In the genomic region with DNA sequence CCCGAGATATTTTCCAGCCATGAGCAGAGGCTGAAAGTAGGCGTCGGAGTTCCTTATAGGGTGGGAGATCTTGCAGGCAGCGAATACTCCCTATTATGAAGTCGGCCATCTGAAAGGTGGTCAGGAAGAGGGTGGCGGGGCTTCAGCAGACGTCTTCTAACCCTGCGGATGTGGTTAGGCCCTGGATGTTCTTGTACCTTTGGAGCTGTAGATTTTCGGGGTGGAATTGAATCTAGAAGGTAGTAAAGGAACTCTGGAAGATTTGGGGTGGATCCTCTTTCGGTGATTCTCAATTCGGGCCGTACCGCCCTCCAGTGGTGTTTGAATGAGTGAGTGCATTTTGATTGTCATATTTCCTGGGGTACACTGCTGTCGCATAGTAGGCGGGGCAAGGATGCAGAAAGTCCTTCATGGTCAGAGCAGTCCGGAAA, we compare ENCODE assay signal across 8 cellular contexts. TPM values are rescaled to one million over a fixed set of nuclear protein-coding genes. Genes with fewer than 3 reads are reported as not detected.
A peak's percentile ranks its signal among the peaks of the same experiment; 100 is the strongest.
DNase-seq lines count a peak whose midpoint lies in the region; ATAC-seq and TF ChIP-seq lines count a peak whose summit lies in the region.

No MANE protein-coding gene starts in this region.

- no peak for TF ChIP-seq POLR2A in right lobe of liver (IDR thresholded peaks at IDR 0.05)

- CTCF ChIA-PET in BJ (lab: Yijun Ruan, JAX) = interaction anchor here (1.0 to 3.0 kb wide), 6 partner anchors 260 to 872 kb away, joined by 3 to 16 read pairs (median 7); no protein-coding TSS in a partner anchor

- POLR2A ChIA-PET in BJ (lab: Charles Lee) = no interaction called here

- H3K27me3 ChIP-seq in BJ (ENCODE audit: control insufficient read depth, insufficient read depth, low read length) (no peaks in the 10 kb centered on the region), right lobe of liver (no peaks in the 10 kb centered on the region)

- peak overlapping the region; percentile 91 to 95 for H3K27ac ChIP-seq in coronary artery
- peak overlapping the region; percentile 76 to 97 (median 95) for H3K27ac ChIP-seq in right lobe of liver

- intact Hi-C loops in right lobe of liver (cut with DNase I) = no loop called here

- H3K36me3 ChIP-seq in BJ (ENCODE audit: control insufficient read depth, insufficient read depth, low read length) (no peaks in the 10 kb centered on the region), right lobe of liver (no peaks in the 10 kb centered on the region)

- ATAC-seq in GM19035 (IDR thresholded peaks at IDR 0.05; ENCODE audit: unreplicated experiment) = peak; percentile 65
- ATAC-seq in HG03354 (IDR thresholded peaks at IDR 0.05; ENCODE audit: poor library complexity, severe bottlenecking, unreplicated experiment) = peak; percentile 79
- ATAC-seq in right lobe of liver = peak; percentile 60 to 77 (median 68)

- TF ChIP-seq CTCF in BJ (IDR thresholded peaks at IDR 0.05; ENCODE audit: insufficient read depth, low read depth, low read length) = peak; percentile 66
- no peak for TF ChIP-seq CTCF in coronary artery (IDR thresholded peaks at IDR 0.05)
- peak; percentile 41 to 56 (median 47) for TF ChIP-seq CTCF in right lobe of liver (IDR thresholded peaks at IDR 0.05)

- DNase-seq in BJ (ENCODE audit: low read depth) (peak; percentile 6), NCI-H345 treated with DMSO at 0.1 percent for 48 hours (lab: John Stamatoyannopoulos, UW; ENCODE audit: unreplicated experiment) (peak; percentile 49), coronary artery (ENCODE audit: low spot score) (peak; percentile 78), right lobe of liver (peak in 1 of 3 donors; percentile 40)
- peak; percentile 60 to 63 for DNase-seq in activated CD4-positive, alpha-beta T cell treated with anti-CD3 and anti-CD28 coated beads for 4 hours
- DNase-seq in stimulated activated CD4-positive, alpha-beta T cell treated with anti-CD3 and anti-CD28 coated beads, TNF-alpha, amount 100 ng/mL, for 24 hours (ENCODE audit: low read depth in 3 of 3) = peak; percentile 37 to 64 (median 44)

- H3K4me3 ChIP-seq in BJ (ENCODE audit: low read depth, low read length) = peak overlapping the region; percentile 93
- peak overlapping the region; percentile 85 for H3K4me3 ChIP-seq in coronary artery
- peak overlapping the region; percentile 72 to 82 (median 80) for H3K4me3 ChIP-seq in right lobe of liver

- under 1% methylated on average over 15 of the region's 16 CpGs for WGBS in right lobe of liver (ENCODE audit: insufficient coverage, low coverage, low lambda C conversion rate, missing lambda C conversion rate)

- H3K9me3 ChIP-seq in right lobe of liver = no peaks in the 10 kb centered on the region

- H3K4me1 ChIP-seq in right lobe of liver = no peaks in the 10 kb centered on the region

RNA-seq across cellular contexts. Expression of a gene that starts 0.6 kb away (rescaled TPM):
- 27.2 and 38.0 TPM in 2 replicates for polyA plus RNA-seq in BJ (2011; rRNA removed)
- 31.0 and 43.4 TPM in 2 replicates for polyA minus RNA-seq in BJ (2011; rRNA and poly(A)+ RNA removed)
- 10 to 100 TPM; 12.3 to 20.8 (median 16.1) TPM for total RNA-seq in right lobe of liver

RNA-seq across cellular contexts. Expression of a gene that starts 48.5 kb away (rescaled TPM):
- 11.0 and 13.8 TPM in 2 replicates for polyA plus RNA-seq in BJ (2011; rRNA removed)
- polyA minus RNA-seq in BJ (2011; rRNA and poly(A)+ RNA removed) = 10.7 and 11.5 TPM in 2 replicates
- 10 to 100 TPM in 3 of 6 experiments, 1 to 10 TPM in 3; 9.1 to 14.1 (median 11.0) TPM for total RNA-seq in right lobe of liver
